Comparison of ENCODE assay signal across 21 cellular contexts in the genomic region with DNA sequence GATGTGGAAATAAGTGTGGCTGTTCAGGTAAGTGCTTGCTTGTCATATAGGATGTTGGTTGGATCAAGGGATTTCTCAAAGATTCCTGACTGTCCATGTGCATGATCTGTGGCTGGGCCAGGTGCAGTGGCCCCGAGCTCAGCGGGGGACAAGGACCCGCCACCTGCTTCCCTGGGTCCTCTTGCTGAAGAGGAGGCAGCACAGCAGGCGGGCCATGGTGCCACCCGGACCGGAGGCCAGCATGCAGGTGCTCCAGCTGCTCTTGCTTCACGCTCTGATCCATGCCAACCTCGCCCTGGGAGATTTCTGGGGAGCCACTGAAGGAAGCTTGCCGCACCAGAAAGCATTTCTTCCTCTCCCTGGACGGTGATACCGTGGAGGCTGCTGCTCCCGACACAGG.
DNase-seq lines count a peak whose midpoint lies in the region; ATAC-seq and TF ChIP-seq lines count a peak whose summit lies in the region.
"Had no signal": no experiment of that assay in that cellular context is flagged by ENCODE, and none has a peak within 500 bp of the region (broad histone marks: within the 10 kb centered on the region; RNA-seq: fewer than 3 reads in every experiment).

No MANE protein-coding gene starts in this region.

- H3K27ac ChIP-seq in CD4-positive, alpha-beta memory T cell (ENCODE audit: low read depth, low read length): no peak overlapping the region
- no peak overlapping the region for H3K27ac ChIP-seq in naive thymus-derived CD4-positive, alpha-beta T cell (ENCODE audit: low read depth, low read length)
- H3K27ac ChIP-seq in SJCRH30: no peak overlapping the region
- H3K27ac ChIP-seq: BLaER1, GM23248, PC-9, SJSA1 had no signal

- DNase-seq in activated CD8-positive, alpha-beta T cell treated with anti-CD3 and anti-CD28 coated beads for 36 hours: no peak
- DNase-seq in activated CD8-positive, alpha-beta T cell treated with anti-CD3 and anti-CD28 coated beads, Interleukin-2, amount 10 ng/mL, durations not matched to agents 7 days and 5 days: no peak
- no peak for DNase-seq in CD4-positive, alpha-beta memory T cell
- DNase-seq in NCI-H524 treated with DMSO at 0.1 percent for 48 hours (lab: John Stamatoyannopoulos, UW) (peak; percentile 42), SJCRH30 (no peak), left cardiac atrium (no peak), NCI-H1694 (lab: John Stamatoyannopoulos, UW) (no peak)
- no peak for DNase-seq in naive thymus-derived CD4-positive, alpha-beta T cell
- DNase-seq: Caco-2; CD4-positive, alpha-beta T cell; GM23248; H7; KBM-7; NCI-H1105 treated with DMSO at 0.1 percent for 48 hours; NCI-H187; NCI-H2081 treated with DMSO at 0.1 percent for 48 hours; NCI-H526 treated with DMSO at 0.1 percent for 48 hours; PC-9 had no signal

- peaks cover 56% of the 10 kb centered on the region for H3K36me3 ChIP-seq in CD4-positive, alpha-beta memory T cell (ENCODE audit: insufficient read depth, low read length)
- H3K36me3 ChIP-seq in naive thymus-derived CD4-positive, alpha-beta T cell (ENCODE audit: control insufficient read depth in 2 of 3, insufficient read depth in 3 of 3, low read length in 3 of 3): peaks cover 6 to 75% (median 31%) of the 10 kb centered on the region in 3 experiments
- no peaks in the 10 kb centered on the region; the same call in 1 of the 2 replicates for H3K36me3 ChIP-seq in SJCRH30

- no peaks in the 10 kb centered on the region for H3K9me3 Mint-ChIP-seq in activated CD8-positive, alpha-beta T cell treated with anti-CD3 and anti-CD28 coated beads for 36 hours
- no peaks in the 10 kb centered on the region for H3K9me3 Mint-ChIP-seq in activated CD8-positive, alpha-beta T cell treated with anti-CD3 and anti-CD28 coated beads, Interleukin-2, amount 10 ng/mL, durations not matched to agents 7 days and 5 days (ENCODE audit: insufficient read depth)
- H3K9me3 Mint-ChIP-seq in CD4-positive, alpha-beta memory T cell: peaks cover 0 to 2% (median 0%) of the 10 kb centered on the region in 8 donors
- H3K9me3 Mint-ChIP-seq in naive thymus-derived CD4-positive, alpha-beta T cell: peaks cover 0 to 6% (median 0%) of the 10 kb centered on the region in 11 donors
- H3K9me3 Mint-ChIP-seq: CD4-positive, alpha-beta T cell had no signal

- no peak overlapping the region for H3K4me3 ChIP-seq in CD4-positive, alpha-beta memory T cell (ENCODE audit: low read length in 2 of 2)
- no peak overlapping the region for H3K4me3 ChIP-seq in naive thymus-derived CD4-positive, alpha-beta T cell (ENCODE audit: low read length)
- H3K4me3 ChIP-seq in SJCRH30: no peak overlapping the region
- H3K4me3 ChIP-seq: BLaER1, GM23248, PC-9, SJSA1 had no signal

- no peak for TF ChIP-seq CTCF in activated CD8-positive, alpha-beta T cell treated with anti-CD3 and anti-CD28 coated beads for 36 hours (IDR thresholded peaks at IDR 0.05)

- intact Hi-C loops in activated CD8-positive, alpha-beta T cell treated with anti-CD3 and anti-CD28 coated beads for 36 hours (cut with micrococcal nuclease): no loop called here
- intact Hi-C loops in CD4-positive, alpha-beta memory T cell (cut with micrococcal nuclease): loop anchor here (5.0 kb wide), 1 partner anchor 171 kb away; no protein-coding TSS in a partner anchor
- intact Hi-C loops in naive thymus-derived CD4-positive, alpha-beta T cell (cut with micrococcal nuclease): loop anchor here (5.0 kb wide), 1 partner anchor 116 kb away; no protein-coding TSS in a partner anchor
- intact Hi-C loops in left cardiac atrium (cut with DNase I): no loop called here

- H3K4me1 ChIP-seq in CD4-positive, alpha-beta memory T cell (ENCODE audit: insufficient read depth, low read length): peaks cover 41% of the 10 kb centered on the region
- peaks cover 10 to 23% of the 10 kb centered on the region in 2 donors for H3K4me1 ChIP-seq in naive thymus-derived CD4-positive, alpha-beta T cell (ENCODE audit: control insufficient read depth in 2 of 2, insufficient read depth in 2 of 2, low read length in 2 of 2)
- H3K4me1 ChIP-seq in SJCRH30: no peaks in the 10 kb centered on the region
- H3K4me1 ChIP-seq: Caco-2, SJSA1 had no signal

- peak overlapping the region; percentile 9 for H3K27ac Mint-ChIP-seq in activated CD8-positive, alpha-beta T cell treated with anti-CD3 and anti-CD28 coated beads for 36 hours
- H3K27ac Mint-ChIP-seq in activated CD8-positive, alpha-beta T cell treated with anti-CD3 and anti-CD28 coated beads, Interleukin-2, amount 10 ng/mL, durations not matched to agents 7 days and 5 days: no peak overlapping the region
- H3K27ac Mint-ChIP-seq in CD4-positive, alpha-beta memory T cell: peak overlapping the region; percentile 4 to 84 (median 51)
- H3K27ac Mint-ChIP-seq in naive thymus-derived CD4-positive, alpha-beta T cell: peak overlapping the region in 7 of 9 donors; percentile 3 to 73 (median 50)
- H3K27ac Mint-ChIP-seq: CD4-positive, alpha-beta T cell had no signal

- peaks cover 84% of the 10 kb centered on the region for H3K36me3 Mint-ChIP-seq in activated CD8-positive, alpha-beta T cell treated with anti-CD3 and anti-CD28 coated beads for 36 hours (ENCODE audit: low read depth)
- H3K36me3 Mint-ChIP-seq in activated CD8-positive, alpha-beta T cell treated with anti-CD3 and anti-CD28 coated beads, Interleukin-2, amount 10 ng/mL, durations not matched to agents 7 days and 5 days (ENCODE audit: low read depth): peaks cover 73% of the 10 kb centered on the region
- H3K36me3 Mint-ChIP-seq in CD4-positive, alpha-beta memory T cell: peaks cover 82 to 84% of the 10 kb centered on the region in 2 donors
- peaks cover 31 to 84% (median 72%) of the 10 kb centered on the region in 5 donors for H3K36me3 Mint-ChIP-seq in naive thymus-derived CD4-positive, alpha-beta T cell

- CTCF ChIA-PET in activated CD8-positive, alpha-beta T cell treated with anti-CD3 and anti-CD28 coated beads for 36 hours (lab: Charles Lee): interaction anchor here (1.8 kb wide), 1 partner anchor 27 kb away, joined by 3 read pairs; no protein-coding TSS in a partner anchor
- CTCF ChIA-PET in activated CD8-positive, alpha-beta T cell treated with anti-CD3 and anti-CD28 coated beads, Interleukin-2, amount 10 ng/mL, durations not matched to agents 7 days and 5 days (lab: Charles Lee): interaction anchor here (1.5 kb wide), 1 partner anchor 83 kb away, joined by 4 read pairs; no protein-coding TSS in a partner anchor
- CTCF ChIA-PET in CD4-positive, alpha-beta memory T cell (lab: Charles Lee; ENCODE audit: partially characterized antibody): interaction anchor here (1.3 to 1.6 kb wide), 3 partner anchors 22 to 115 kb away, joined by 3 to 5 read pairs (median 3); no protein-coding TSS in a partner anchor
- CTCF ChIA-PET in naive thymus-derived CD4-positive, alpha-beta T cell (lab: Charles Lee): no interaction called here

- POLR2A ChIA-PET in activated CD8-positive, alpha-beta T cell treated with anti-CD3 and anti-CD28 coated beads for 36 hours (lab: Charles Lee): interaction anchor here (0.7 to 0.9 kb wide), 3 partner anchors 8 to 142 kb away, joined by 3 to 4 read pairs (median 3); no protein-coding TSS in a partner anchor
- POLR2A ChIA-PET in activated CD8-positive, alpha-beta T cell treated with anti-CD3 and anti-CD28 coated beads, Interleukin-2, amount 10 ng/mL, durations not matched to agents 7 days and 5 days (lab: Charles Lee): no interaction called here
- POLR2A ChIA-PET in CD4-positive, alpha-beta memory T cell (lab: Charles Lee; ENCODE audit: partially characterized antibody): no interaction called here
- POLR2A ChIA-PET in naive thymus-derived CD4-positive, alpha-beta T cell (lab: Charles Lee): interaction anchor here (0.5 kb wide), 1 partner anchor 88 kb away, joined by 3 read pairs; no protein-coding TSS in a partner anchor

- peaks cover 68% of the 10 kb centered on the region for H3K4me1 Mint-ChIP-seq in activated CD8-positive, alpha-beta T cell treated with anti-CD3 and anti-CD28 coated beads for 36 hours (ENCODE audit: low read depth)
- H3K4me1 Mint-ChIP-seq in activated CD8-positive, alpha-beta T cell treated with anti-CD3 and anti-CD28 coated beads, Interleukin-2, amount 10 ng/mL, durations not matched to agents 7 days and 5 days (ENCODE audit: low read depth): peaks cover 17% of the 10 kb centered on the region
- peaks cover 41 to 78% (median 58%) of the 10 kb centered on the region in 4 donors for H3K4me1 Mint-ChIP-seq in CD4-positive, alpha-beta memory T cell
- H3K4me1 Mint-ChIP-seq in naive thymus-derived CD4-positive, alpha-beta T cell: peaks cover 17 to 81% (median 55%) of the 10 kb centered on the region in 7 donors

- no peak overlapping the region for H3K4me3 Mint-ChIP-seq in activated CD8-positive, alpha-beta T cell treated with anti-CD3 and anti-CD28 coated beads for 36 hours
- no peak overlapping the region for H3K4me3 Mint-ChIP-seq in activated CD8-positive, alpha-beta T cell treated with anti-CD3 and anti-CD28 coated beads, Interleukin-2, amount 10 ng/mL, durations not matched to agents 7 days and 5 days
- H3K4me3 Mint-ChIP-seq in CD4-positive, alpha-beta memory T cell: no peak overlapping the region
- no peak overlapping the region for H3K4me3 Mint-ChIP-seq in naive thymus-derived CD4-positive, alpha-beta T cell
- H3K4me3 Mint-ChIP-seq: CD4-positive, alpha-beta T cell had no signal

- ATAC-seq in activated CD8-positive, alpha-beta T cell treated with anti-CD3 and anti-CD28 coated beads for 36 hours: no peak
- no peak for ATAC-seq in activated CD8-positive, alpha-beta T cell treated with anti-CD3 and anti-CD28 coated beads, Interleukin-2, amount 10 ng/mL, durations not matched to agents 7 days and 5 days
- ATAC-seq in naive thymus-derived CD4-positive, alpha-beta T cell: no peak
- ATAC-seq in left cardiac atrium: no peak
- ATAC-seq: Right ventricle myocardium inferior had no signal

- no peaks in the 10 kb centered on the region for H3K9me3 ChIP-seq in CD4-positive, alpha-beta memory T cell (ENCODE audit: control insufficient read depth in 1 of 2, low read length in 2 of 2)
- no peaks in the 10 kb centered on the region for H3K9me3 ChIP-seq in naive thymus-derived CD4-positive, alpha-beta T cell (ENCODE audit: control insufficient read depth in 2 of 3, low read length in 3 of 3)
- 0 out of 2 replicates have a peak, but pooled peaks cover 2% of the 10 kb centered on the region for H3K9me3 ChIP-seq in SJCRH30 (replicated peaks)
- H3K9me3 ChIP-seq: BLaER1, Caco-2, SJSA1 had no signal

- no peaks in the 10 kb centered on the region for H3K27me3 Mint-ChIP-seq in activated CD8-positive, alpha-beta T cell treated with anti-CD3 and anti-CD28 coated beads for 36 hours
- no peaks in the 10 kb centered on the region for H3K27me3 Mint-ChIP-seq in activated CD8-positive, alpha-beta T cell treated with anti-CD3 and anti-CD28 coated beads, Interleukin-2, amount 10 ng/mL, durations not matched to agents 7 days and 5 days (ENCODE audit: low read depth)
- no peaks in the 10 kb centered on the region for H3K27me3 Mint-ChIP-seq in CD4-positive, alpha-beta memory T cell
- no peaks in the 10 kb centered on the region for H3K27me3 Mint-ChIP-seq in naive thymus-derived CD4-positive, alpha-beta T cell
- H3K27me3 Mint-ChIP-seq: CD4-positive, alpha-beta T cell had no signal

- no peaks in the 10 kb centered on the region for H3K27me3 ChIP-seq in CD4-positive, alpha-beta memory T cell (ENCODE audit: insufficient read depth, low read length)
- H3K27me3 ChIP-seq in naive thymus-derived CD4-positive, alpha-beta T cell (ENCODE audit: control insufficient read depth in 2 of 2, insufficient read depth in 2 of 2, low read length in 2 of 2): no peaks in the 10 kb centered on the region
- H3K27me3 ChIP-seq in SJCRH30: no peaks in the 10 kb centered on the region
- H3K27me3 ChIP-seq: BLaER1, SJSA1 had no signal

Comparison
In these comparisons a context has a peak if more than half of its experiments do, and no peak if none do; other contexts are left out.
1. POLR2A ChIA-PET loops: an anchor here in activated CD8-positive, alpha-beta T cell treated with anti-CD3 and anti-CD28 coated beads for 36 hours (0.7 to 0.9 kb wide) and naive thymus-derived CD4-positive, alpha-beta T cell (0.5 kb wide); none called in activated CD8-positive, alpha-beta T cell treated with anti-CD3 and anti-CD28 coated beads, Interleukin-2, amount 10 ng/mL, durations not matched to agents 7 days and 5 days and CD4-positive, alpha-beta memory T cell.
2. intact Hi-C loops: an anchor here in CD4-positive, alpha-beta memory T cell (5.0 kb wide) and naive thymus-derived CD4-positive, alpha-beta T cell (5.0 kb wide); none called in activated CD8-positive, alpha-beta T cell treated with anti-CD3 and anti-CD28 coated beads for 36 hours and left cardiac atrium.